Comparison of ENCODE assay signal across 12 cellular contexts in genomic region chr2:96142217-96143113, GRCh38. TPM values are rescaled to one million over a fixed set of nuclear protein-coding genes. Genes with fewer than 3 reads are reported as not detected.
DNase-seq lines count a peak whose midpoint lies in the region; ATAC-seq and TF ChIP-seq lines count a peak whose summit lies in the region.
"Had no signal": no experiment of that assay in that cellular context is flagged by ENCODE, and none has a peak within 500 bp of the region (broad histone marks: within the 10 kb centered on the region; RNA-seq: fewer than 3 reads in every experiment).

No MANE protein-coding gene starts in this region.

- H4K91ac ChIP-seq in trophoblast cell (ENCODE audit: low read depth, low read length) = no peak overlapping the region

- in situ Hi-C loops in brain microvascular endothelial cell (cut with HindIII; ENCODE audit: low pct_ligation_motif_present, low sequenced_read_pairs) = no loop called here
- in situ Hi-C loops in HAP-1 (cut with MboI; ENCODE audit: low sequenced_read_pairs) = no loop called here

- H3K4me2 ChIP-seq in trophoblast cell (ENCODE audit: low read length) = no peak overlapping the region

- no CpG with 5 or more reads among the region's 26 CpGs for WGBS in trophoblast cell (ENCODE audit: extremely low coverage, insufficient coverage, insufficient read length)

- H3K36me3 ChIP-seq in brain microvascular endothelial cell (replicated peaks) (no peaks in the 10 kb centered on the region), trophoblast cell (ENCODE audit: control insufficient read depth in 1 of 2, insufficient read depth in 2 of 2, low read length in 2 of 2) (peaks cover 0 to 2% of the 10 kb centered on the region in 2 experiments), HAP-1 (replicated peaks) (peaks cover 13% of the 10 kb centered on the region; the same call in 1 of the 2 replicates)
- H3K36me3 ChIP-seq: cardiac muscle cell, left ventricle myocardium inferior had no signal

- no peak overlapping the region for H2AK5ac ChIP-seq in trophoblast cell (ENCODE audit: low read length)

- H3K9ac ChIP-seq in trophoblast cell (ENCODE audit: low read length) = no peak overlapping the region

- no peak overlapping the region for H4K12ac ChIP-seq in trophoblast cell (ENCODE audit: low read depth, low read length)

- H3K4me3 ChIP-seq in brain microvascular endothelial cell (ENCODE audit: low read depth, low read length) (no peak overlapping the region), trophoblast cell (ENCODE audit: low read depth, low read length) (no peak overlapping the region), HAP-1 (no peak overlapping the region)
- H3K4me3 ChIP-seq: cardiac muscle cell, left ventricle myocardium inferior had no signal

- CTCF ChIA-PET in activated B cell treated with CpG ODN at 0.5 μM for 24 hours (lab: Charles Lee) = interaction anchor here (0.9 to 11.0 kb wide), 6 partner anchors 14 to 150 kb away, joined by 3 to 511 read pairs (median 4); no protein-coding TSS in a partner anchor

- H3K23ac ChIP-seq in trophoblast cell (ENCODE audit: low read length) = no peak overlapping the region

- TF ChIP-seq CTCF in activated B cell treated with CpG ODN at 0.5 μM for 24 hours (IDR thresholded peaks at IDR 0.05) = no peak
- peak; percentile 14 for TF ChIP-seq CTCF in brain microvascular endothelial cell (IDR thresholded peaks at IDR 0.05; ENCODE audit: low read depth, low read length, missing control alignments)
- no peak for TF ChIP-seq CTCF in endothelial cell (IDR thresholded peaks at IDR 0.05; ENCODE audit: unreplicated experiment)

- H3K4ac ChIP-seq in trophoblast cell (ENCODE audit: low read depth, low read length) = no peak overlapping the region

- peaks cover 8% of the 10 kb centered on the region for H3K79me2 ChIP-seq in trophoblast cell (ENCODE audit: control insufficient read depth, insufficient read depth, low read length, poor library complexity)

- H3K27ac Mint-ChIP-seq in activated B cell treated with CpG ODN at 0.5 μM for 24 hours (peak overlapping the region; percentile 91), endothelial cell (ENCODE audit: unreplicated experiment) (no peak overlapping the region)

- ATAC-seq in GM18505 (IDR thresholded peaks at IDR 0.05; ENCODE audit: unreplicated experiment) = no peak
- ATAC-seq in activated B cell treated with CpG ODN at 0.5 μM for 24 hours (ENCODE audit: low read depth) = no peak

- H3K36me3 Mint-ChIP-seq in activated B cell treated with CpG ODN at 0.5 μM for 24 hours (ENCODE audit: low read depth) (peaks cover 29% of the 10 kb centered on the region), endothelial cell (ENCODE audit: low read depth, unreplicated experiment) (no peaks in the 10 kb centered on the region)

- H3K14ac ChIP-seq in trophoblast cell (ENCODE audit: low read length) = no peak overlapping the region

- TF ChIP-seq POLR2A in GM18505 (IDR thresholded peaks at IDR 0.05; ENCODE audit: borderline replicate concordance, extremely low read depth, insufficient read depth, insufficient read length) = peak; percentile 84

- H3K18ac ChIP-seq in trophoblast cell (ENCODE audit: low read length) = no peak overlapping the region

- intact Hi-C loops in activated B cell treated with CpG ODN at 0.5 μM for 24 hours (cut with micrococcal nuclease) = no loop called here

- H3K4me1 Mint-ChIP-seq in activated B cell treated with CpG ODN at 0.5 μM for 24 hours (peaks cover 68% of the 10 kb centered on the region), endothelial cell (ENCODE audit: unreplicated experiment) (peaks cover 8% of the 10 kb centered on the region)

- H2BK120ac ChIP-seq in trophoblast cell (ENCODE audit: insufficient read depth, low read length, poor library complexity) = no peak overlapping the region

- DNase-seq in activated B cell treated with CpG ODN at 0.5 μM for 24 hours (peak; percentile 40), brain microvascular endothelial cell (no peak), trophoblast cell (no peak), HAP-1 (ENCODE audit: low spot score in 2 of 2) (no peak), SHP77 treated with DMSO at 0.1 percent for 48 hours (lab: John Stamatoyannopoulos, UW) (no peak), endothelial cell (ENCODE audit: low spot score) (no peak)
- peak; percentile 76 for DNase-seq in stimulated activated CD8-positive, alpha-beta memory T cell treated with anti-CD3 and anti-CD28 coated beads, Interleukin-12 subunit alpha, Interleukin-12 subunit beta, amount 100 ng/mL, for 1 hour (ENCODE audit: low read depth)
- DNase-seq: left ventricle myocardium inferior, NCI-H2081 had no signal

- peaks cover under 1% of the 10 kb centered on the region for H3K27me3 ChIP-seq in brain microvascular endothelial cell (replicated peaks)
- no peaks in the 10 kb centered on the region for H3K27me3 ChIP-seq in trophoblast cell (ENCODE audit: insufficient read depth, low read length)
- no peaks in the 10 kb centered on the region for H3K27me3 ChIP-seq in HAP-1 (ENCODE audit: low read depth)

- H3K9me3 Mint-ChIP-seq in activated B cell treated with CpG ODN at 0.5 μM for 24 hours = no peaks in the 10 kb centered on the region
- no peaks in the 10 kb centered on the region for H3K9me3 Mint-ChIP-seq in endothelial cell (ENCODE audit: unreplicated experiment)

- H3K4me3 Mint-ChIP-seq in activated B cell treated with CpG ODN at 0.5 μM for 24 hours (peak overlapping the region; percentile 93), endothelial cell (ENCODE audit: unreplicated experiment) (no peak overlapping the region)

- H3K9me3 ChIP-seq in trophoblast cell (ENCODE audit: insufficient read depth, low read depth, low read length) (no peaks in the 10 kb centered on the region), HAP-1 (no peaks in the 10 kb centered on the region)
- H3K9me3 ChIP-seq: left ventricle myocardium inferior had no signal

- no peaks in the 10 kb centered on the region for H3K27me3 Mint-ChIP-seq in activated B cell treated with CpG ODN at 0.5 μM for 24 hours
- H3K27me3 Mint-ChIP-seq in endothelial cell (ENCODE audit: unreplicated experiment) = peaks cover 18% of the 10 kb centered on the region

- H2AFZ ChIP-seq in trophoblast cell (ENCODE audit: insufficient read depth, low read length, poor library complexity) = no peak overlapping the region

- H2BK5ac ChIP-seq in trophoblast cell (ENCODE audit: low read depth, low read length, poor library complexity) = no peak overlapping the region

- H3K4me1 ChIP-seq in trophoblast cell (ENCODE audit: control insufficient read depth in 1 of 2, insufficient read depth in 2 of 2, low read length in 2 of 2) (peaks cover 37 to 38% of the 10 kb centered on the region in 2 experiments), HAP-1 (peaks cover 12% of the 10 kb centered on the region)

- POLR2A ChIA-PET in activated B cell treated with CpG ODN at 0.5 μM for 24 hours (lab: Charles Lee) = interaction anchor here (0.5 to 14.1 kb wide), 5 partner anchors 16 to 119 kb away, joined by 4 to 534 read pairs (median 14); partner anchors contain the start of gene STARD7

- no peak overlapping the region for H4K8ac ChIP-seq in trophoblast cell (ENCODE audit: low read depth, low read length)

- H2BK12ac ChIP-seq in trophoblast cell (ENCODE audit: low read length) = no peak overlapping the region

- H3K27ac ChIP-seq in brain microvascular endothelial cell = no peak overlapping the region
- no peak overlapping the region for H3K27ac ChIP-seq in trophoblast cell (ENCODE audit: low read depth, low read length)
- H3K27ac ChIP-seq: cardiac muscle cell, left ventricle myocardium inferior had no signal

- peaks cover 16% of the 10 kb centered on the region for H3K79me1 ChIP-seq in trophoblast cell (ENCODE audit: low read length)

RNA-seq across cellular contexts. Expression of gene DUSP2, which starts 2.8 kb away (rescaled TPM):
- total RNA-seq in activated B cell treated with CpG ODN at 0.5 μM for 24 hours = 118 and 122 TPM in 2 replicates
- polyA plus RNA-seq in trophoblast cell (2013) = 4.0 and 4.5 TPM in 2 replicates
- total RNA-seq in endothelial cell (ENCODE audit: unreplicated experiment) = not detected

RNA-seq across cellular contexts. Expression of gene ASTL, which starts 4.2 kb away (rescaled TPM):
- total RNA-seq in activated B cell treated with CpG ODN at 0.5 μM for 24 hours (1.0 and 1.6 TPM in 2 replicates), endothelial cell (ENCODE audit: unreplicated experiment) (not detected)
- polyA plus RNA-seq in trophoblast cell (2013) = 0.07 TPM in 1 of 2 replicates, not detected in the other
- total RNA-seq: cardiac muscle cell, left ventricle myocardium inferior, temporal lobe had no signal
- polyA plus RNA-seq: cardiac muscle cell had no signal

RNA-seq across cellular contexts. Expression of gene ADRA2B, which starts 26.1 kb away (rescaled TPM):
- 0.11 and 0.37 TPM in 2 replicates for total RNA-seq in activated B cell treated with CpG ODN at 0.5 μM for 24 hours
- 3.6 and 3.8 TPM in 2 replicates for polyA plus RNA-seq in trophoblast cell (2013)
- total RNA-seq in endothelial cell (ENCODE audit: unreplicated experiment) = 0.46 TPM
- total RNA-seq: temporal lobe had no signal

Comparison
In these comparisons a context has a peak if more than half of its experiments do, and no peak if none do; other contexts are left out.
1. DNase-seq: peak in activated B cell treated with CpG ODN at 0.5 μM for 24 hours (single experiment) and stimulated activated CD8-positive, alpha-beta memory T cell treated with anti-CD3 and anti-CD28 coated beads, Interleukin-12 subunit alpha, Interleukin-12 subunit beta, amount 100 ng/mL, for 1 hour (single experiment); none in brain microvascular endothelial cell (single experiment), trophoblast cell (0 of 2), HAP-1 (0 of 2), SHP77 treated with DMSO at 0.1 percent for 48 hours (single experiment) and endothelial cell (single experiment).
2. RNA of gene DUSP2, which starts 2.8 kb away (total RNA-seq): 118 to 122 TPM in activated B cell treated with CpG ODN at 0.5 μM for 24 hours; not detected in endothelial cell (single experiment); every median in the first group is over 100 times any median in the second.